In genomic region chr13:52695856-52696255, GRCh38 we compare ENCODE assay signal across 12 cellular contexts. TPM values are rescaled to one million over a fixed set of nuclear protein-coding genes. Genes with fewer than 3 reads are reported as not detected.
DNase-seq lines count a peak whose midpoint lies in the region; ATAC-seq and TF ChIP-seq lines count a peak whose summit lies in the region.
"Had no signal": no experiment of that assay in that cellular context is flagged by ENCODE, and none has a peak within 500 bp of the region (broad histone marks: within the 10 kb centered on the region; RNA-seq: fewer than 3 reads in every experiment).

No MANE protein-coding gene starts in this region.

- no peak for TF ChIP-seq EP300 in ovary (IDR thresholded peaks at IDR 0.05)

- H3F3A ChIP-seq in PC-9 (ENCODE audit: insufficient read depth, low read depth), result no peaks in the 10 kb centered on the region

- no peaks in the 10 kb centered on the region for H3K27me3 ChIP-seq in Caco-2 (replicated peaks; ENCODE audit: control insufficient read depth, insufficient read depth, low read length)
- H3K27me3 ChIP-seq in PC-9 (ENCODE audit: insufficient read depth, low read depth), result no peaks in the 10 kb centered on the region
- H3K27me3 ChIP-seq in ovary, result no peaks in the 10 kb centered on the region
- H3K27me3 ChIP-seq: gastrocnemius medialis had no signal

- H3K9me3 Mint-ChIP-seq in Caco-2 (ENCODE audit: unreplicated experiment), result no peaks in the 10 kb centered on the region

- ATAC-seq in GM18508 (IDR thresholded peaks at IDR 0.05; ENCODE audit: insufficient read depth, unreplicated experiment), result peak; percentile 52
- peak; percentile 60 for ATAC-seq in HG03558 (IDR thresholded peaks at IDR 0.05; ENCODE audit: extremely low read depth, unreplicated experiment)
- ATAC-seq: gastrocnemius medialis, psoas muscle had no signal

- no peak overlapping the region for H3K27ac ChIP-seq in PC-9
- no peak overlapping the region for H3K27ac ChIP-seq in ovary
- H3K27ac ChIP-seq: gastrocnemius medialis, psoas muscle had no signal

- CTCF ChIA-PET in Caco-2 (lab: Charles Lee) (no interaction called here), PC-9 (lab: Charles Lee) (no interaction called here)

- no peak overlapping the region for H3K4me2 ChIP-seq in PC-9

- no peaks in the 10 kb centered on the region; the same call in 1 of the 2 replicates for H3K9me2 ChIP-seq in PC-9 (ENCODE audit: insufficient read depth)

- TF ChIP-seq CTCF in astrocyte of the spinal cord (IDR thresholded peaks at IDR 0.05; ENCODE audit: low read depth, low read length) (no peak), Caco-2 (IDR thresholded peaks at IDR 0.05; ENCODE audit: insufficient read depth in 1 of 2, low read depth in 1 of 2, low read length in 1 of 2, severe bottlenecking in 1 of 2, unreplicated experiment in 1 of 2) (no peak), PC-9 (conservative IDR thresholded peaks at IDR 0.05) (no peak), ovary (IDR thresholded peaks at IDR 0.05) (no peak)

- POLR2A ChIA-PET in Caco-2 (lab: Charles Lee) (no interaction called here), PC-9 (lab: Charles Lee; ENCODE audit: unreplicated experiment) (no interaction called here)

- H3K36me3 ChIP-seq in Caco-2 (ENCODE audit: control insufficient read depth, insufficient read depth, low read length), result no peaks in the 10 kb centered on the region
- H3K36me3 ChIP-seq in PC-9 (ENCODE audit: low read depth), result no peaks in the 10 kb centered on the region
- no peaks in the 10 kb centered on the region for H3K36me3 ChIP-seq in ovary
- H3K36me3 ChIP-seq: gastrocnemius medialis had no signal

- BruUV-seq in Caco-2 (replicated peaks; lab: Mats Ljungman, UMichigan) (no TSS peak), PC-9 (replicated peaks; lab: Mats Ljungman, UMichigan) (no TSS peak)

- H3K9me3 ChIP-seq in Caco-2 (no peaks in the 10 kb centered on the region), PC-9 (ENCODE audit: insufficient read depth, low read depth) (no peaks in the 10 kb centered on the region; the same call in 1 of the 2 replicates), ovary (no peaks in the 10 kb centered on the region)
- H3K9me3 ChIP-seq: gastrocnemius medialis, psoas muscle had no signal

- H3K27me3 Mint-ChIP-seq in Caco-2 (ENCODE audit: insufficient read depth, unreplicated experiment), result no peaks in the 10 kb centered on the region

- no peaks in the 10 kb centered on the region for H3K79me2 ChIP-seq in PC-9 (ENCODE audit: low read depth)

- H3K27ac Mint-ChIP-seq in Caco-2 (ENCODE audit: unreplicated experiment), result no peak overlapping the region

- no peaks in the 10 kb centered on the region for H4K20me1 ChIP-seq in PC-9 (ENCODE audit: insufficient read depth)

- H3K4me3 Mint-ChIP-seq in Caco-2 (ENCODE audit: unreplicated experiment), result no peak overlapping the region

- H3K4me3 ChIP-seq in astrocyte of the spinal cord (ENCODE audit: low read depth, low read length), result no peak overlapping the region
- no peak overlapping the region for H3K4me3 ChIP-seq in Caco-2 (ENCODE audit: low read depth, low read length)
- H3K4me3 ChIP-seq in PC-9, result no peak overlapping the region
- no peak overlapping the region for H3K4me3 ChIP-seq in ovary
- H3K4me3 ChIP-seq: gastrocnemius medialis, psoas muscle had no signal

- H2AFZ ChIP-seq in PC-9, result no peak overlapping the region

- no peaks in the 10 kb centered on the region for H3K4me1 Mint-ChIP-seq in Caco-2 (ENCODE audit: low read depth, unreplicated experiment)

- 87 to 95% (median 88%) methylated on average over 3 of the region's 3 CpGs for WGBS in ovary, 3 donors

- intact Hi-C loops in Caco-2 (cut with micrococcal nuclease; ENCODE audit: unreplicated experiment), result no loop called here
- intact Hi-C loops in PC-9 (cut with micrococcal nuclease; ENCODE audit: unreplicated experiment), result no loop called here
- intact Hi-C loops in ovary (cut with DNase I), result no loop called here

- H3K36me3 Mint-ChIP-seq in Caco-2 (ENCODE audit: insufficient read depth, unreplicated experiment), result peaks cover 10% of the 10 kb centered on the region

- peak; percentile 14 for DNase-seq in AG08395 (ENCODE audit: low spot score)
- DNase-seq in astrocyte of the spinal cord (ENCODE audit: low read depth, low spot score), result peak; percentile 18
- no peak for DNase-seq in Caco-2
- no peak for DNase-seq in PC-9
- DNase-seq in ovary, result no peak
- DNase-seq in GOT3 (lab: John Stamatoyannopoulos, UW), result no peak
- DNase-seq: gastrocnemius medialis, NCI-H526 treated with DMSO at 0.1 percent for 48 hours, psoas muscle, trophoblast cell had no signal

- in situ Hi-C loops in astrocyte of the spinal cord (cut with HindIII; ENCODE audit: low sequenced_read_pairs), result no loop called here

- TF ChIP-seq POLR2A in ovary (IDR thresholded peaks at IDR 0.05), result no peak

- H3K4me1 ChIP-seq in Caco-2, result no peaks in the 10 kb centered on the region
- no peaks in the 10 kb centered on the region for H3K4me1 ChIP-seq in PC-9 (replicated peaks; ENCODE audit: insufficient read depth)
- H3K4me1 ChIP-seq in ovary (ENCODE audit: insufficient read depth), result no peaks in the 10 kb centered on the region
- H3K4me1 ChIP-seq: gastrocnemius medialis, psoas muscle had no signal

RNA-seq across cellular contexts. Expression of gene SUGT1, which starts 43.2 kb away (rescaled TPM):
- 73.6 and 84.3 TPM in 2 replicates for total RNA-seq in Caco-2 (2022)
- 48.8 and 57.2 TPM in 2 replicates for total RNA-seq in PC-9 (2021)
- 10 to 100 TPM; 31.0 to 50.7 (median 45.6) TPM for total RNA-seq in ovary
- polyA plus RNA-seq in ovary, result 10 to 100 TPM; 20.0 to 33.7 TPM

RNA-seq across cellular contexts. Expression of gene CNMD, which starts 43.8 kb away (rescaled TPM):
- total RNA-seq in Caco-2 (2022) (not detected in 2 replicates), PC-9 (2021) (not detected in 2 replicates), ovary (not detected)
- polyA plus RNA-seq in ovary, result not detected
- total RNA-seq: gastrocnemius medialis, psoas muscle had no signal
- polyA plus RNA-seq: psoas muscle had no signal

RNA-seq across cellular contexts. Expression of gene HNRNPA1L2, which starts 53.6 kb away (rescaled TPM):
- total RNA-seq in Caco-2 (2022), result 8.0 and 9.1 TPM in 2 replicates
- total RNA-seq in PC-9 (2021), result 6.3 and 7.9 TPM in 2 replicates
- total RNA-seq in ovary, result 10 to 100 TPM in 3 of 7 donors, 1 to 10 TPM in 4; 2.3 to 12.6 (median 8.5) TPM
- polyA plus RNA-seq in ovary, result 10 to 100 TPM; 10.3 to 16.2 TPM

Comparison
In these comparisons a context has a peak if more than half of its experiments do, and no peak if none do; other contexts are left out.
1. DNase-seq: peak in AG08395 (single experiment) and astrocyte of the spinal cord (single experiment); none in Caco-2 (0 of 2), PC-9 (0 of 2), ovary (0 of 5) and GOT3 (single experiment).